In the genomic region with DNA sequence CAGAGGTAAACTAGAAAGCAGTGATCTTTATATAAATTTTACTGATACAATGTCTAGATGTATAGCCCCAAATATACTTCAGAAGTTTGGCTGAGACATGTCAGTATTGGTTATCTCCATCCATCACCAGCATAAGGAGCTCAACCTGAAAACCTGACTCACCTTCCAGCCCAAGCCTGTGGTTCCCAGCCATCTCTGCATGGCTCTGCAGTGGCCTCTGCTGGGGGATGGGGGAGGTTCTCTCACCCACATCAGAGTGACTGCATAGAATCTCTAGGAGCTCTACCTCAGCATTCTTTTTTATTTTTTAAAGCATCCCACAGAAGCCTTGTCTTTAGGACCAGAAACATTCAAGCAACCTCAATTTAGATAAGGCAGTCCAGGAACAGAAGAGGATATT, we compare ENCODE assay signal across 8 cellular contexts. TPM values are rescaled to one million over a fixed set of nuclear protein-coding genes. Genes with fewer than 3 reads are reported as not detected.
DNase-seq lines count a peak whose midpoint lies in the region; ATAC-seq and TF ChIP-seq lines count a peak whose summit lies in the region.

No MANE protein-coding gene starts in this region.

- H3K36me3 ChIP-seq in cardiac muscle cell: no peaks in the 10 kb centered on the region

- TF ChIP-seq CTCF in cardiac muscle cell (IDR thresholded peaks at IDR 0.05; ENCODE audit: low read depth, low read length) (peak; percentile 68), fibroblast of the aortic adventitia (IDR thresholded peaks at IDR 0.05; ENCODE audit: insufficient read depth, low read length) (peak; percentile 67)

- DNase-seq in cardiac muscle cell (ENCODE audit: low read depth in 1 of 2, low spot score in 1 of 2): peak in 1 of 2 donors; percentile 41
- no peak for DNase-seq in Right ventricle myocardium inferior (ENCODE audit: missing footprints)
- peak; percentile 33 for DNase-seq in NCI-H460 (ENCODE audit: extremely low read depth, low read depth)
- peak; percentile 72 for DNase-seq in activated T-cell treated with anti-CD3 and anti-CD28 coated beads for 4 hours
- peak; percentile 27 for DNase-seq in fibroblast of the aortic adventitia (ENCODE audit: low read depth)
- peak; percentile 75 for DNase-seq in stimulated activated CD4-positive, alpha-beta T cell treated with anti-CD3 and anti-CD28 coated beads, Interleukin-12 subunit alpha, Interleukin-12 subunit beta, amount 100 ng/mL, for 4 hours
- DNase-seq in DMS79 (lab: John Stamatoyannopoulos, UW): no peak

- H3K9me3 ChIP-seq in cardiac muscle cell (ENCODE audit: low read depth): no peaks in the 10 kb centered on the region

- H3K4me1 ChIP-seq in cardiac muscle cell (ENCODE audit: low read depth): no peaks in the 10 kb centered on the region

- no peak overlapping the region for H3K27ac ChIP-seq in cardiac muscle cell

- intact Hi-C loops in Right ventricle myocardium inferior (cut with DNase I): no loop called here

- no peak overlapping the region for H3K4me3 ChIP-seq in cardiac muscle cell
- no peak overlapping the region for H3K4me3 ChIP-seq in fibroblast of the aortic adventitia (ENCODE audit: low read depth, low read length)

- no peaks in the 10 kb centered on the region for H3K27me3 ChIP-seq in cardiac muscle cell

- no peak for ATAC-seq in Right ventricle myocardium inferior
- ATAC-seq in HG02798 (IDR thresholded peaks at IDR 0.05; ENCODE audit: poor library complexity, unreplicated experiment): peak; percentile 86

RNA-seq across cellular contexts. Expression of gene USP7, which starts 27.3 kb away (rescaled TPM):
- total RNA-seq in cardiac muscle cell: 41.4 and 77.0 TPM in 2 replicates
- polyA plus RNA-seq in cardiac muscle cell: 45.1 and 69.8 TPM in 2 replicates
- total RNA-seq in Right ventricle myocardium inferior: 61.6 TPM
- total RNA-seq in NCI-H460 (2014; rRNA removed; shearing (Covaris generic)): 68.2 and 76.9 TPM in 2 replicates
- 44.0 and 50.7 TPM in 2 replicates for polyA plus RNA-seq in NCI-H460 (2014; cell fraction: nucleus; rRNA removed)
- total RNA-seq in fibroblast of the aortic adventitia (ENCODE audit: low replicate concordance): 55.3 and 141 TPM in 2 replicates

RNA-seq across cellular contexts. Expression of gene LITAFD, which starts 54.3 kb away (rescaled TPM):
- not detected in 2 replicates for total RNA-seq in cardiac muscle cell
- 0.43 TPM in 1 of 2 replicates, not detected in the other for polyA plus RNA-seq in cardiac muscle cell
- not detected for total RNA-seq in Right ventricle myocardium inferior
- total RNA-seq in NCI-H460 (2014; rRNA removed; shearing (Covaris generic)): 0.10 TPM in 1 of 2 replicates, not detected in the other
- polyA plus RNA-seq in NCI-H460 (2014; cell fraction: nucleus; rRNA removed): not detected in 2 replicates
- not detected in 2 replicates for total RNA-seq in fibroblast of the aortic adventitia (ENCODE audit: low replicate concordance)

Comparison
In these comparisons a context has a peak if more than half of its experiments do, and no peak if none do; other contexts are left out.
1. DNase-seq: peak in NCI-H460 (single experiment), activated T-cell treated with anti-CD3 and anti-CD28 coated beads for 4 hours (single experiment), fibroblast of the aortic adventitia (single experiment) and stimulated activated CD4-positive, alpha-beta T cell treated with anti-CD3 and anti-CD28 coated beads, Interleukin-12 subunit alpha, Interleukin-12 subunit beta, amount 100 ng/mL, for 4 hours (single experiment); none in Right ventricle myocardium inferior (single experiment) and DMS79 (single experiment).